Comparison of ENCODE assay signal across 25 cellular contexts in genomic region chr19:57829316-57829715, GRCh38. TPM values are rescaled to one million over a fixed set of nuclear protein-coding genes. Genes with fewer than 3 reads are reported as not detected.
A peak's percentile ranks its signal among the peaks of the same experiment; 100 is the strongest.
DNase-seq lines count a peak whose midpoint lies in the region; ATAC-seq, FAIRE-seq and TF ChIP-seq lines count a peak whose summit lies in the region.
"Had no signal": no experiment of that assay in that cellular context is flagged by ENCODE, and none has a peak within 500 bp of the region (broad histone marks: within the 10 kb centered on the region; RNA-seq: fewer than 3 reads in every experiment).

No MANE protein-coding gene starts in this region.

- H3K9me3 Mint-ChIP-seq in GM23338 (no peaks in the 10 kb centered on the region), neural crest cell (no peaks in the 10 kb centered on the region)
- H3K9me3 Mint-ChIP-seq in activated T-helper 17 cell treated with anti-CD3 and anti-CD28 coated beads, Interleukin-2, amount 50 U/mL, for 72 hours, result no peaks in the 10 kb centered on the region
- H3K9me3 Mint-ChIP-seq: activated naive CD8-positive, alpha-beta T cell treated with anti-CD3 and anti-CD28 coated beads, Interleukin-2, amount 50 U/mL, for 24 hours; activated T-helper 1 cell treated with anti-CD3 and anti-CD28 coated beads, Interleukin-12 subunit alpha, Interleukin-12 subunit beta, Interleukin-2, Interleukin-4 antibody, amounts not matched to agents 30 ng/mL and 10 ng/mL and 1 ng/mL, durations not matched to agents 14 hours and 24 hours and 36 hours; CD4-positive, alpha-beta memory T cell; stimulated activated naive CD8-positive, alpha-beta T cell treated with anti-CD3 and anti-CD28 coated beads, Interleukin-15, Interleukin-2, amounts not matched to agents 100 ng/mL and 50 ng/mL, for 24 hours; T-helper 1 cell treated with Interleukin-12 subunit alpha and Interleukin-12 subunit beta and Interleukin-4 antibody, amounts not matched to agents 30 μg/mL and 1 μg/mL, for 36 hours had no signal

- intact Hi-C loops in Right ventricle myocardium superior (cut with DNase I), result no loop called here
- intact Hi-C loops in pancreas (cut with DNase I), result no loop called here

- no peak for FAIRE-seq in pancreas (lab: Jason Lieb, UNC)
- FAIRE-seq: GM18507 had no signal

- peaks cover 77% of the 10 kb centered on the region for H3K79me2 ChIP-seq in GM23338 (replicated peaks; ENCODE audit: insufficient read depth)

- DNase-seq in GM23338 (ENCODE audit: low spot score), result no peak
- no peak for DNase-seq in Right ventricle myocardium superior
- DNase-seq in neural crest cell (ENCODE audit: low read depth, low spot score), result no peak
- no peak for DNase-seq in DMS153 (lab: John Stamatoyannopoulos, UW)
- no peak for DNase-seq in pancreas
- no peak for DNase-seq in LoVo (ENCODE audit: low spot score)
- DNase-seq: activated CD8-positive, alpha-beta memory T cell treated with anti-CD3 and anti-CD28 coated beads for 24 hours; effector memory CD4-positive, alpha-beta T cell; NCI-H1092; NCI-H2107; NCI-H526 treated with DMSO at 0.1 percent for 48 hours; SIG-M5; sigmoid colon; stimulated activated CD4-positive, alpha-beta T cell treated with anti-CD3 and anti-CD28 coated beads, Interleukin-1b, Interleukin-23, amount 100 ng/mL, for 48 hours had no signal

- peaks cover 44% of the 10 kb centered on the region for H4K20me1 ChIP-seq in GM23338 (replicated peaks; ENCODE audit: insufficient read depth)

- no peaks in the 10 kb centered on the region for H3K9me2 ChIP-seq in GM23338 (ENCODE audit: insufficient read depth)

- no peaks in the 10 kb centered on the region for H3K27me3 ChIP-seq in GM23338 (ENCODE audit: insufficient read depth)
- H3K27me3 ChIP-seq in pancreas, result no peaks in the 10 kb centered on the region
- H3K27me3 ChIP-seq: sigmoid colon had no signal

- H3K27ac Mint-ChIP-seq in GM23338 (peak overlapping the region; percentile 97), neural crest cell (ENCODE audit: unreplicated experiment) (peak overlapping the region; percentile 3)
- peak overlapping the region; percentile 34 for H3K27ac Mint-ChIP-seq in activated T-helper 17 cell treated with anti-CD3 and anti-CD28 coated beads, Interleukin-2, amount 50 U/mL, for 72 hours
- H3K27ac Mint-ChIP-seq: activated T-helper 1 cell treated with anti-CD3 and anti-CD28 coated beads, Interleukin-12 subunit alpha, Interleukin-12 subunit beta, Interleukin-2, Interleukin-4 antibody, amounts not matched to agents 30 ng/mL and 10 ng/mL and 1 ng/mL, durations not matched to agents 14 hours and 24 hours and 36 hours; stimulated activated naive CD8-positive, alpha-beta T cell treated with anti-CD3 and anti-CD28 coated beads, Interleukin-15, Interleukin-2, amounts not matched to agents 100 ng/mL and 50 ng/mL, for 24 hours; T-helper 1 cell treated with Interleukin-12 subunit alpha and Interleukin-12 subunit beta and Interleukin-4 antibody, amounts not matched to agents 30 μg/mL and 1 μg/mL, for 36 hours had no signal

- ATAC-seq in GM23338 (no peak), Right ventricle myocardium superior (ENCODE audit: poor library complexity) (peak; percentile 28), pancreas (no peak), GM18498 (IDR thresholded peaks at IDR 0.05; ENCODE audit: unreplicated experiment) (no peak)
- no peak for ATAC-seq in activated T-helper 17 cell treated with anti-CD3 and anti-CD28 coated beads, Interleukin-2, amount 50 U/mL, for 72 hours (replicated peaks)
- ATAC-seq: activated naive CD8-positive, alpha-beta T cell treated with anti-CD3 and anti-CD28 coated beads, Interleukin-2, amount 50 U/mL, for 24 hours had no signal

- H3K4me3 Mint-ChIP-seq in GM23338 (peak overlapping the region; percentile 98; the same call in 1 of the 3 replicates), neural crest cell (peak overlapping the region; percentile 94)
- no peak overlapping the region for H3K4me3 Mint-ChIP-seq in activated T-helper 17 cell treated with anti-CD3 and anti-CD28 coated beads, Interleukin-2, amount 50 U/mL, for 72 hours
- H3K4me3 Mint-ChIP-seq: activated naive CD8-positive, alpha-beta T cell treated with anti-CD3 and anti-CD28 coated beads, Interleukin-2, amount 50 U/mL, for 24 hours; activated T-helper 1 cell treated with anti-CD3 and anti-CD28 coated beads, Interleukin-12 subunit alpha, Interleukin-12 subunit beta, Interleukin-2, Interleukin-4 antibody, amounts not matched to agents 30 ng/mL and 10 ng/mL and 1 ng/mL, durations not matched to agents 14 hours and 24 hours and 36 hours; CD4-positive, alpha-beta memory T cell; stimulated activated naive CD8-positive, alpha-beta T cell treated with anti-CD3 and anti-CD28 coated beads, Interleukin-15, Interleukin-2, amounts not matched to agents 100 ng/mL and 50 ng/mL, for 24 hours; T-helper 1 cell treated with Interleukin-12 subunit alpha and Interleukin-12 subunit beta and Interleukin-4 antibody, amounts not matched to agents 30 μg/mL and 1 μg/mL, for 36 hours had no signal

- H3K27ac ChIP-seq in GM23338 (ENCODE audit: low read depth) (peak overlapping the region; percentile 55), pancreas (no peak overlapping the region)
- H3K27ac ChIP-seq: HL-60, KMS-11 had no signal

- WGBS in pancreas, 2 donors, result 51 to 58% methylated on average over 5 of the region's 5 CpGs

- H3K4me3 ChIP-seq in GM23338 (no peak overlapping the region), pancreas (no peak overlapping the region)
- H3K4me3 ChIP-seq: GM23248 had no signal

- H3K36me3 ChIP-seq in GM23338 (ENCODE audit: insufficient read depth) (no peaks in the 10 kb centered on the region; the same call in 1 of the 2 replicates), pancreas (peaks cover 0 to 5% (median 0%) of the 10 kb centered on the region in 3 donors)
- H3K36me3 ChIP-seq: sigmoid colon had no signal

- H3F3A ChIP-seq in GM23338 (replicated peaks; ENCODE audit: low read depth), result peaks cover 12% of the 10 kb centered on the region

- H3K4me1 ChIP-seq in GM23338 (ENCODE audit: insufficient read depth) (peaks cover 17% of the 10 kb centered on the region), pancreas (no peaks in the 10 kb centered on the region)

- 0 out of 2 replicates have a peak overlapping the region, but pooled peaks have one; percentile 12 for H3K4me2 ChIP-seq in GM23338
- H3K4me2 ChIP-seq: KMS-11 had no signal

- H3K36me3 Mint-ChIP-seq in GM23338 (ENCODE audit: low read depth) (peaks cover 45% of the 10 kb centered on the region), neural crest cell (ENCODE audit: low read depth) (peaks cover 22% of the 10 kb centered on the region)
- H3K36me3 Mint-ChIP-seq in activated T-helper 17 cell treated with anti-CD3 and anti-CD28 coated beads, Interleukin-2, amount 50 U/mL, for 72 hours (ENCODE audit: low read depth), result peaks cover 65% of the 10 kb centered on the region

- H3K4me1 Mint-ChIP-seq in GM23338 (peaks cover 38% of the 10 kb centered on the region), neural crest cell (peaks cover 27% of the 10 kb centered on the region)
- H3K4me1 Mint-ChIP-seq in activated T-helper 17 cell treated with anti-CD3 and anti-CD28 coated beads, Interleukin-2, amount 50 U/mL, for 72 hours, result peaks cover 3% of the 10 kb centered on the region

- TF ChIP-seq CTCF in GM23338 (conservative IDR thresholded peaks at IDR 0.05; ENCODE audit: low read depth in 2 of 2), result no peak
- no peak for TF ChIP-seq CTCF in neural crest cell (conservative IDR thresholded peaks at IDR 0.05)
- no peak for TF ChIP-seq CTCF in pancreas (IDR thresholded peaks at IDR 0.05)

- H3K27me3 Mint-ChIP-seq in GM23338 (ENCODE audit: insufficient read depth, low read depth, poor library complexity) (peaks cover 8% of the 10 kb centered on the region), neural crest cell (ENCODE audit: low read depth) (no peaks in the 10 kb centered on the region)
- no peaks in the 10 kb centered on the region for H3K27me3 Mint-ChIP-seq in activated T-helper 17 cell treated with anti-CD3 and anti-CD28 coated beads, Interleukin-2, amount 50 U/mL, for 72 hours
- H3K27me3 Mint-ChIP-seq: activated naive CD8-positive, alpha-beta T cell treated with anti-CD3 and anti-CD28 coated beads, Interleukin-2, amount 50 U/mL, for 24 hours; CD4-positive, alpha-beta memory T cell; stimulated activated naive CD8-positive, alpha-beta T cell treated with anti-CD3 and anti-CD28 coated beads, Interleukin-15, Interleukin-2, amounts not matched to agents 100 ng/mL and 50 ng/mL, for 24 hours had no signal

- H2AFZ ChIP-seq in GM23338, result no peak overlapping the region

- no peaks in the 10 kb centered on the region for H3K9me3 ChIP-seq in pancreas
- H3K9me3 ChIP-seq: sigmoid colon had no signal

RNA-seq across cellular contexts. Expression of gene ZNF587B, which starts 0.8 kb away (rescaled TPM):
- 62.0 and 69.9 TPM in 2 replicates for total RNA-seq in GM23338 (2014; rRNA removed; shearing (Covaris generic))
- polyA plus RNA-seq in GM23338 (2016; fragmentation: Nextera tagmentation; extraction: Ambion mirVana), result 13.7 and 16.6 TPM in 2 replicates
- total RNA-seq in activated T-helper 17 cell treated with anti-CD3 and anti-CD28 coated beads, Interleukin-2, amount 50 U/mL, for 72 hours, result 10 to 100 TPM; 16.8 to 20.6 TPM
- 6.3 TPM for total RNA-seq in Right ventricle myocardium superior
- 21.6 and 22.6 TPM in 2 replicates for total RNA-seq in neural crest cell
- 10 to 100 TPM in 1 of 6 donors, 1 to 10 TPM in 5; 8.0 to 10.3 (median 9.0) TPM for total RNA-seq in pancreas
- polyA plus RNA-seq in pancreas, result 1 to 10 TPM; 4.4 to 8.4 TPM

RNA-seq across cellular contexts. Expression of gene ZNF552, which starts 14.6 kb away (rescaled TPM):
- 15.7 and 18.9 TPM in 2 replicates for total RNA-seq in GM23338 (2014; rRNA removed; shearing (Covaris generic))
- polyA plus RNA-seq in GM23338 (2016; fragmentation: Nextera tagmentation; extraction: Ambion mirVana) (7.7 and 11.7 TPM in 2 replicates), pancreas (1 to 10 TPM; 3.4 to 4.7 TPM)
- total RNA-seq in activated T-helper 17 cell treated with anti-CD3 and anti-CD28 coated beads, Interleukin-2, amount 50 U/mL, for 72 hours, result 1 to 10 TPM; 6.0 to 7.5 TPM
- total RNA-seq in Right ventricle myocardium superior (3.5 TPM), neural crest cell (7.3 and 8.8 TPM in 2 replicates), pancreas (1 to 10 TPM; 3.4 to 5.8 (median 4.1) TPM)

RNA-seq across cellular contexts. Expression of gene ZNF587, which starts 20.3 kb away (rescaled TPM):
- total RNA-seq in GM23338 (2014; rRNA removed; shearing (Covaris generic)), result 31.8 and 38.7 TPM in 2 replicates
- 12.8 and 13.6 TPM in 2 replicates for polyA plus RNA-seq in GM23338 (2016; fragmentation: Nextera tagmentation; extraction: Ambion mirVana)
- 10 to 100 TPM; 33.7 to 37.3 TPM for total RNA-seq in activated T-helper 17 cell treated with anti-CD3 and anti-CD28 coated beads, Interleukin-2, amount 50 U/mL, for 72 hours
- total RNA-seq in Right ventricle myocardium superior, result 13.7 TPM
- total RNA-seq in neural crest cell, result 45.4 and 46.1 TPM in 2 replicates
- total RNA-seq in pancreas, result 10 to 100 TPM; 12.2 to 29.5 (median 16.1) TPM
- 10 to 100 TPM in 1 of 2 donors, 1 to 10 TPM in 1; 9.3 to 28.2 TPM for polyA plus RNA-seq in pancreas

RNA-seq across cellular contexts. Expression of gene ZNF814, which starts 59.5 kb away (rescaled TPM):
- 75.1 and 80.4 TPM in 2 replicates for total RNA-seq in GM23338 (2014; rRNA removed; shearing (Covaris generic))
- polyA plus RNA-seq in GM23338 (2016; fragmentation: Nextera tagmentation; extraction: Ambion mirVana) (86.9 and 89.5 TPM in 2 replicates), pancreas (10 to 100 TPM in 1 of 2 donors, 1 to 10 TPM in 1; 9.8 to 10.8 TPM)
- total RNA-seq in activated T-helper 17 cell treated with anti-CD3 and anti-CD28 coated beads, Interleukin-2, amount 50 U/mL, for 72 hours, result 10 to 100 TPM; 16.2 to 21.5 TPM
- total RNA-seq in Right ventricle myocardium superior (14.2 TPM), neural crest cell (44.3 and 45.4 TPM in 2 replicates), pancreas (1 to 10 TPM; 3.7 to 7.7 (median 6.0) TPM)

RNA-seq across cellular contexts. Expression of gene ZNF586, which starts 59.8 kb away (rescaled TPM):
- 12.5 and 16.9 TPM in 2 replicates for total RNA-seq in GM23338 (2014; rRNA removed; shearing (Covaris generic))
- polyA plus RNA-seq in GM23338 (2016; fragmentation: Nextera tagmentation; extraction: Ambion mirVana), result 5.2 and 7.2 TPM in 2 replicates
- total RNA-seq in activated T-helper 17 cell treated with anti-CD3 and anti-CD28 coated beads, Interleukin-2, amount 50 U/mL, for 72 hours, result 10 to 100 TPM; 16.0 to 21.0 TPM
- total RNA-seq in Right ventricle myocardium superior, result 9.8 TPM
- 19.6 and 20.1 TPM in 2 replicates for total RNA-seq in neural crest cell
- total RNA-seq in pancreas, result 10 to 100 TPM in 1 of 6 donors, 1 to 10 TPM in 5; 3.9 to 12.9 (median 5.3) TPM
- 1 to 10 TPM; 3.0 to 4.3 TPM for polyA plus RNA-seq in pancreas

Comparison
In these comparisons a context has a peak if more than half of its experiments do, and no peak if none do; other contexts are left out.
1. H3K27ac Mint-ChIP-seq: peak in every context shown above with its lines; median percentile 97 in GM23338; 34 in activated T-helper 17 cell treated with anti-CD3 and anti-CD28 coated beads, Interleukin-2, amount 50 U/mL, for 72 hours; 3 in neural crest cell.